In the genomic region with DNA sequence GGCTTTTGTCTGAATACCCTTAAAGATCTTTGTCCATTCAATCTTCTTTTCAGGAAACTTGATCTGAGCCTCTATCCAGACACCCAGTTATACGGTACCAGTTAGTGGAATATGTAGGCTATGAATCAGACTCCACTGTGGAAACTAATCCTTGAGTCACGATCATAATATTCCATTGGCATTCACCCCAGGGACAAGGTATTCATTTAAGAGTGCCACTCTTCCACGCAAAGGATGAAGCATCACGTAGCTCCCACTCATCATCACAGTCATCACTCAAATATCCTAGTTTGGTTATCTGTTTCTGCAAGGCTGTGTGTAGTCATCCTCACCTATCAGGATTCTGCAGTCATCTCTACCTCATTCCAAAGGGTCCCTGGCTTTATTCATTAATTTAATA, we compare ENCODE assay signal across 10 cellular contexts.
DNase-seq lines count a peak whose midpoint lies in the region; ATAC-seq and TF ChIP-seq lines count a peak whose summit lies in the region.
"Had no signal": no experiment of that assay in that cellular context is flagged by ENCODE, and none has a peak within 500 bp of the region (broad histone marks: within the 10 kb centered on the region; RNA-seq: fewer than 3 reads in every experiment).

No MANE protein-coding gene starts in this region.

- peak overlapping the region; percentile 61; the same call in 1 of the 2 replicates for H4K91ac ChIP-seq in IMR-90 (ENCODE audit: insufficient read depth, low read depth, low read length)

- peaks cover 11% of the 10 kb centered on the region for H3K9me1 ChIP-seq in IMR-90 (ENCODE audit: insufficient read depth, low read length)

- H3K4ac ChIP-seq in IMR-90 (ENCODE audit: low read depth, low read length), result peak overlapping the region; percentile 84; the same call in 1 of the 2 replicates

- peak overlapping the region; percentile 95 for H3K56ac ChIP-seq in IMR-90 (ENCODE audit: extremely low read depth, insufficient read depth, low read length)

- H3K36me3 ChIP-seq in IMR-90 (ENCODE audit: control insufficient read depth, insufficient read depth, low read length) (no peaks in the 10 kb centered on the region; the same call in 1 of the 2 replicates), brain microvascular endothelial cell (replicated peaks) (no peaks in the 10 kb centered on the region)

- peak overlapping the region; percentile 9; the same call in 1 of the 2 replicates for H3K4me3 ChIP-seq in IMR-90 (ENCODE audit: insufficient read depth, low read depth, low read length)
- H3K4me3 ChIP-seq in brain microvascular endothelial cell (ENCODE audit: low read depth, low read length), result no peak overlapping the region

- H3K27ac ChIP-seq in IMR-90 (ENCODE audit: insufficient read depth, low read length) (peak overlapping the region; percentile 90; the same call in 1 of the 2 replicates), brain microvascular endothelial cell (peak overlapping the region; percentile 89)

- no peak for TF ChIP-seq RAD21 in IMR-90 (IDR thresholded peaks at IDR 0.05; ENCODE audit: low read length)

- H3K4me2 ChIP-seq in IMR-90 (ENCODE audit: low read depth, low read length), result peak overlapping the region; percentile 85

- H4K8ac ChIP-seq in IMR-90 (ENCODE audit: low read depth in 2 of 2, low read length in 2 of 2), result peak overlapping the region; percentile 58 to 89; a peak in 2 of 4 replicates

- H3K79me1 ChIP-seq in IMR-90 (ENCODE audit: low read depth in 1 of 2, low read length in 2 of 2), result peaks cover 13 to 41% of the 10 kb centered on the region in 2 experiments

- H3K23ac ChIP-seq in IMR-90 (ENCODE audit: low read depth, low read length), result peak overlapping the region; percentile 87; the same call in 1 of the 2 replicates

- ATAC-seq in IMR-90 (ENCODE audit: low read depth) (peak; percentile 88), GM21515 (IDR thresholded peaks at IDR 0.05; ENCODE audit: unreplicated experiment) (no peak)

- no peak overlapping the region for H2BK15ac ChIP-seq in IMR-90 (ENCODE audit: low read depth, low read length)

- peak overlapping the region; percentile 92 for H2BK120ac ChIP-seq in IMR-90 (ENCODE audit: low read depth, low read length)

- CTCF ChIA-PET in IMR-90 (lab: Yijun Ruan, JAX), result interaction anchor here (0.6 to 0.7 kb wide), 4 partner anchors 10 to 132 kb away, joined by 3 to 5 read pairs (median 4); no protein-coding TSS in a partner anchor

- peak overlapping the region; percentile 99 for H2BK5ac ChIP-seq in IMR-90 (ENCODE audit: low read depth, low read length, poor library complexity, severe bottlenecking)

- no peaks in the 10 kb centered on the region for H3K9me3 ChIP-seq in IMR-90 (ENCODE audit: control insufficient read depth, insufficient read depth, low read length)

- peak; percentile 97 for DNase-seq in ACHN
- DNase-seq in IMR-90, result peak; percentile 99
- DNase-seq in brain microvascular endothelial cell, result peak; percentile 95
- DNase-seq in kidney tubule cell (ENCODE audit: low spot score), result peak; percentile 99
- DNase-seq in KG1 (lab: John Stamatoyannopoulos, UW), result no peak
- no peak for DNase-seq in NCI-H2029 (lab: John Stamatoyannopoulos, UW)
- DNase-seq in NCI-H748 (lab: John Stamatoyannopoulos, UW; ENCODE audit: unreplicated experiment), result no peak
- DNase-seq: effector CD4-positive, alpha-beta T cell; NCI-H774 had no signal

- no peaks in the 10 kb centered on the region for H3K27me3 ChIP-seq in IMR-90 (ENCODE audit: control insufficient read depth, insufficient read depth, low read length)
- H3K27me3 ChIP-seq in brain microvascular endothelial cell (replicated peaks), result no peaks in the 10 kb centered on the region

- H3K18ac ChIP-seq in IMR-90 (ENCODE audit: low read depth, low read length), result peak overlapping the region; percentile 83

- peaks cover 24% of the 10 kb centered on the region for H3K4me1 ChIP-seq in IMR-90 (ENCODE audit: control insufficient read depth, insufficient read depth, low read length)

- in situ Hi-C loops in ACHN (cut with HindIII; ENCODE audit: low pct_ligation_motif_present, low pct_unique_long_range_greater_than_20kb, low sequenced_read_pairs) (no loop called here), IMR-90 (cut with MboI; ENCODE audit: low sequenced_read_pairs) (no loop called here), brain microvascular endothelial cell (cut with HindIII; ENCODE audit: low pct_ligation_motif_present, low sequenced_read_pairs) (no loop called here)

- TF ChIP-seq POLR2A in IMR-90 (IDR thresholded peaks at IDR 0.05; ENCODE audit: low read depth, low read length), result no peak; the same call in 1 of the 2 replicates

- WGBS in IMR-90 (ENCODE audit: extremely low coverage in 2 of 2, insufficient read length in 1 of 2), 2 experiments, result no CpG with 5 or more reads among the region's 4 CpGs

- H4K5ac ChIP-seq in IMR-90 (ENCODE audit: low read depth, low read length), result peak overlapping the region; percentile 33; the same call in 1 of the 2 replicates

- H2AK9ac ChIP-seq in IMR-90 (replicated peaks; ENCODE audit: low read depth, low read length, poor library complexity), result no peak overlapping the region

- no peak overlapping the region for H2AK5ac ChIP-seq in IMR-90 (ENCODE audit: low read depth, low read length)

- H4K20me1 ChIP-seq in IMR-90 (ENCODE audit: insufficient read depth, low read length), result no peaks in the 10 kb centered on the region

- H3K9ac ChIP-seq in IMR-90 (ENCODE audit: low read depth, low read length), result peak overlapping the region; percentile 79; the same call in 1 of the 2 replicates

- H2BK20ac ChIP-seq in IMR-90 (ENCODE audit: low read depth, low read length), result peak overlapping the region; percentile 79; the same call in 1 of the 2 replicates

- no TSS peak for BruUV-seq in IMR-90 (replicated peaks; lab: Mats Ljungman, UMichigan)

- H2AFZ ChIP-seq in IMR-90 (replicated peaks; ENCODE audit: low read length, poor library complexity), result no peak overlapping the region

- intact Hi-C loops in IMR-90 (cut with micrococcal nuclease), result no loop called here

- dilution Hi-C loops in IMR-90 (cut with HindIII; ENCODE audit: low sequenced_read_pairs, unreplicated experiment), result no loop called here

- POLR2A ChIA-PET in IMR-90 (lab: Charles Lee; ENCODE audit: unreplicated experiment), result no interaction called here

- peak overlapping the region; percentile 78; the same call in 1 of the 2 replicates for H3K14ac ChIP-seq in IMR-90 (replicated peaks; ENCODE audit: low read depth, low read length)

- TF ChIP-seq CTCF in IMR-90 (conservative IDR thresholded peaks at IDR 0.05; ENCODE audit: low read depth, low read length) (no peak), brain microvascular endothelial cell (IDR thresholded peaks at IDR 0.05; ENCODE audit: low read depth, low read length, missing control alignments) (no peak)

TF ChIP-seq in IMR-90, 13 proteins besides CTCF, POLR2A, EP300 and RAD21:
- no peak for TF ChIP-seq NFE2L2 (IDR thresholded peaks at IDR 0.05; ENCODE audit: low read depth, low read length)
- no peak for TF ChIP-seq SMC3 (IDR thresholded peaks at IDR 0.05; ENCODE audit: low read depth, low read length)
- TF ChIP-seq CEBPB (IDR thresholded peaks at IDR 0.05; ENCODE audit: low read depth, low read length), result peak; percentile 58; the same call in 1 of the 2 replicates
- peak; percentile 92 for TF ChIP-seq FOS (IDR thresholded peaks at IDR 0.05; ENCODE audit: low read depth, low read length)
- TF ChIP-seq RCOR1 (IDR thresholded peaks at IDR 0.05; ENCODE audit: insufficient replicate concordance, low read length), result no peak
- TF ChIP-seq MXI1 (IDR thresholded peaks at IDR 0.05; ENCODE audit: borderline replicate concordance, low read depth, low read length), result no peak
- no peak for TF ChIP-seq MAFK (IDR thresholded peaks at IDR 0.05; ENCODE audit: low read depth, low read length)
- TF ChIP-seq CHD1 (IDR thresholded peaks at IDR 0.05; ENCODE audit: low read depth, low read length), result no peak
- TF ChIP-seq BHLHE40 (IDR thresholded peaks at IDR 0.05; ENCODE audit: low read depth, low read length), result peak; percentile 60; the same call in 1 of the 2 replicates
- TF ChIP-seq, protein P1, sequence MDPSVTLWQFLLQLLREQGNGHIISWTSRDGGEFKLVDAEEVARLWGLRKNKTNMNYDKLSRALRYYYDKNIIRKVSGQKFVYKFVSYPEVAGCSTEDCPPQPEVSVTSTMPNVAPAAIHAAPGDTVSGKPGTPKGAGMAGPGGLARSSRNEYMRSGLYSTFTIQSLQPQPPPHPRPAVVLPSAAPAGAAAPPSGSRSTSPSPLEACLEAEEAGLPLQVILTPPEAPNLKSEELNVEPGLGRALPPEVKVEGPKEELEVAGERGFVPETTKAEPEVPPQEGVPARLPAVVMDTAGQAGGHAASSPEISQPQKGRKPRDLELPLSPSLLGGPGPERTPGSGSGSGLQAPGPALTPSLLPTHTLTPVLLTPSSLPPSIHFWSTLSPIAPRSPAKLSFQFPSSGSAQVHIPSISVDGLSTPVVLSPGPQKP (IDR thresholded peaks at IDR 0.05; ENCODE audit: borderline replicate concordance, low read depth, low read length), result no peak
- no peak for TF ChIP-seq MAZ (IDR thresholded peaks at IDR 0.05; ENCODE audit: borderline replicate concordance, low read depth, low read length)
- TF ChIP-seq, protein P2, sequence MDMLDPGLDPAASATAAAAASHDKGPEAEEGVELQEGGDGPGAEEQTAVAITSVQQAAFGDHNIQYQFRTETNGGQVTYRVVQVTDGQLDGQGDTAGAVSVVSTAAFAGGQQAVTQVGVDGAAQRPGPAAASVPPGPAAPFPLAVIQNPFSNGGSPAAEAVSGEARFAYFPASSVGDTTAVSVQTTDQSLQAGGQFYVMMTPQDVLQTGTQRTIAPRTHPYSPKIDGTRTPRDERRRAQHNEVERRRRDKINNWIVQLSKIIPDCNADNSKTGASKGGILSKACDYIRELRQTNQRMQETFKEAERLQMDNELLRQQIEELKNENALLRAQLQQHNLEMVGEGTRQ (IDR thresholded peaks at IDR 0.05; ENCODE audit: low read depth, low read length), result no peak
- TF ChIP-seq RFX5 (IDR thresholded peaks at IDR 0.05; ENCODE audit: low read depth, low read length), result no peak

Comparison
In these comparisons a context has a peak if more than half of its experiments do, and no peak if none do; other contexts are left out.
1. DNase-seq: peak in ACHN (single experiment), IMR-90 (single experiment), brain microvascular endothelial cell (single experiment) and kidney tubule cell (single experiment); none in KG1 (single experiment), NCI-H2029 (single experiment) and NCI-H748 (single experiment).